8 cellular contexts compared by ENCODE assay signal in genomic region chr7:143416565-143417149, GRCh38. TPM values are rescaled to one million over a fixed set of nuclear protein-coding genes. Genes with fewer than 3 reads are reported as not detected.
DNase-seq lines count a peak whose midpoint lies in the region; ATAC-seq, FAIRE-seq and TF ChIP-seq lines count a peak whose summit lies in the region.
"Had no signal": no experiment of that assay in that cellular context is flagged by ENCODE, and none has a peak within 500 bp of the region (broad histone marks: within the 10 kb centered on the region; RNA-seq: fewer than 3 reads in every experiment).

No MANE protein-coding gene starts in this region.

- no peak overlapping the region for H3K4me3 Mint-ChIP-seq in astrocyte (ENCODE audit: unreplicated experiment)

- no peak overlapping the region for H3K27ac Mint-ChIP-seq in astrocyte (ENCODE audit: unreplicated experiment)

- no peak for FAIRE-seq in astrocyte (lab: Jason Lieb, UNC)

- H3K27me3 ChIP-seq in DND-41 (ENCODE audit: insufficient read depth, low read length, poor library complexity) (peaks cover 11% of the 10 kb centered on the region), astrocyte (ENCODE audit: insufficient read depth, low read length) (peaks cover 5% of the 10 kb centered on the region), upper lobe of left lung (no peaks in the 10 kb centered on the region)

- H3K9me3 ChIP-seq in DND-41 (ENCODE audit: insufficient read depth, low read length, severe bottlenecking) (no peaks in the 10 kb centered on the region), astrocyte (ENCODE audit: insufficient read depth, low read depth, low read length) (no peaks in the 10 kb centered on the region), upper lobe of left lung (no peaks in the 10 kb centered on the region)

- DNase-seq in DND-41: peak; percentile 20
- DNase-seq in NCI-H2107 (lab: John Stamatoyannopoulos, UW): peak; percentile 24
- no peak for DNase-seq in astrocyte (ENCODE audit: low read depth)
- peak; percentile 88 for DNase-seq in inferior parietal cortex (ENCODE audit: extremely low spot score)
- no peak for DNase-seq in upper lobe of left lung
- DNase-seq in nucleus accumbens (lab: John Stamatoyannopoulos, UW): no peak

- H3K36me3 ChIP-seq in DND-41 (ENCODE audit: insufficient read depth, low read length): no peaks in the 10 kb centered on the region
- H3K36me3 ChIP-seq in astrocyte (ENCODE audit: insufficient read depth, low read length): no peaks in the 10 kb centered on the region
- no peaks in the 10 kb centered on the region for H3K36me3 ChIP-seq in upper lobe of left lung

- ATAC-seq in DND-41 (ENCODE audit: insufficient read depth, low read depth) (peak; percentile 74), GM21528 (IDR thresholded peaks at IDR 0.05; ENCODE audit: low FRiP score, unreplicated experiment) (peak; percentile 55), upper lobe of left lung (ENCODE audit: low FRiP score in 2 of 2) (peak in 1 of 2 donors; percentile 81)

- peaks cover 9% of the 10 kb centered on the region for H3K4me1 Mint-ChIP-seq in astrocyte (ENCODE audit: low read depth, unreplicated experiment)

- TF ChIP-seq POLR2A in upper lobe of left lung (IDR thresholded peaks at IDR 0.05): no peak

- 2 to 11% methylated on average over 3 of the region's 3 CpGs for WGBS in upper lobe of left lung, 2 donors

- peak; percentile 83 for TF ChIP-seq CTCF in DND-41 (IDR thresholded peaks at IDR 0.05; ENCODE audit: borderline replicate concordance, extremely low read depth, low read length, poor library complexity, severe bottlenecking)
- peak; percentile 73 for TF ChIP-seq CTCF in astrocyte (IDR thresholded peaks at IDR 0.05; ENCODE audit: insufficient read depth, low read depth, low read length)
- TF ChIP-seq CTCF in upper lobe of left lung (IDR thresholded peaks at IDR 0.05): peak; percentile 66 to 82 (median 74)

- H4K20me1 ChIP-seq in DND-41 (ENCODE audit: insufficient read depth, low read length) (no peaks in the 10 kb centered on the region), astrocyte (ENCODE audit: insufficient read depth, low read length) (no peaks in the 10 kb centered on the region)

- H2AFZ ChIP-seq in DND-41 (ENCODE audit: low read depth, low read length) (no peak overlapping the region), astrocyte (ENCODE audit: low read depth, low read length) (no peak overlapping the region)

- no peaks in the 10 kb centered on the region for H3K79me2 ChIP-seq in DND-41 (ENCODE audit: insufficient read depth, low read length)
- H3K79me2 ChIP-seq in astrocyte (ENCODE audit: insufficient read depth, low read length): no peaks in the 10 kb centered on the region

- H3K4me3 ChIP-seq in DND-41 (ENCODE audit: low read depth in 1 of 2, low read length in 2 of 2) (no peak overlapping the region), astrocyte (ENCODE audit: insufficient read depth, low read depth, low read length) (no peak overlapping the region), upper lobe of left lung (no peak overlapping the region)

- H3K9me3 Mint-ChIP-seq in astrocyte (ENCODE audit: unreplicated experiment): no peaks in the 10 kb centered on the region

- no peaks in the 10 kb centered on the region for H3K27me3 Mint-ChIP-seq in astrocyte (ENCODE audit: low read depth, unreplicated experiment)

- H3K27ac ChIP-seq in DND-41 (ENCODE audit: low read length) (no peak overlapping the region), astrocyte (ENCODE audit: low read depth, low read length) (no peak overlapping the region), upper lobe of left lung (no peak overlapping the region)

- no peaks in the 10 kb centered on the region for H3K36me3 Mint-ChIP-seq in astrocyte (ENCODE audit: low read depth, unreplicated experiment)

- TF ChIP-seq EP300 in upper lobe of left lung (IDR thresholded peaks at IDR 0.05): no peak

- no peak overlapping the region for H3K4me2 ChIP-seq in DND-41 (ENCODE audit: insufficient read depth, low read length)
- H3K4me2 ChIP-seq in astrocyte (ENCODE audit: low read length): no peak overlapping the region

- H3K4me1 ChIP-seq in DND-41 (ENCODE audit: insufficient read depth, low read length): no peaks in the 10 kb centered on the region
- H3K4me1 ChIP-seq in astrocyte (ENCODE audit: insufficient read depth, low read length): peaks cover 4% of the 10 kb centered on the region
- H3K4me1 ChIP-seq in upper lobe of left lung: peaks cover 0 to 6% (median 2%) of the 10 kb centered on the region in 4 donors

- H3K9ac ChIP-seq in DND-41 (ENCODE audit: low read depth, low read length) (no peak overlapping the region), astrocyte (ENCODE audit: low read length) (no peak overlapping the region)

RNA-seq across cellular contexts. Expression of gene EPHA1, which starts 8.0 kb away (rescaled TPM):
- total RNA-seq in astrocyte: 0.96 and 2.6 TPM in 2 replicates
- 10 to 100 TPM in 4 of 6 donors, 1 to 10 TPM in 2; 5.3 to 18.9 (median 13.0) TPM for total RNA-seq in upper lobe of left lung

RNA-seq across cellular contexts. Expression of gene TAS2R60, which starts 26.6 kb away (rescaled TPM):
- total RNA-seq in astrocyte (not detected in 2 replicates), upper lobe of left lung (1 to 10 TPM in 2 of 6 donors, under 1 TPM in 1, not detected in 3; 0.83 to 3.1 (median 1.2) TPM)
- total RNA-seq: activated CD8-positive, alpha-beta memory T cell treated with anti-CD3 and anti-CD28 coated beads for 36 hours had no signal

RNA-seq across cellular contexts. Expression of gene ZYX, which starts 35.5 kb away (rescaled TPM):
- total RNA-seq in astrocyte (477 and 523 TPM in 2 replicates), upper lobe of left lung (100 to 1,000 TPM in 5 of 6 donors, 10 to 100 TPM in 1; 44.6 to 345 (median 222) TPM)

RNA-seq across cellular contexts. Expression of gene FAM131B, which starts 54.1 kb away (rescaled TPM):
- total RNA-seq in astrocyte: 7.6 and 8.0 TPM in 2 replicates
- total RNA-seq in upper lobe of left lung: 1 to 10 TPM in 1 of 6 donors, under 1 TPM in 4, not detected in 1; 0.59 to 5.7 (median 0.67) TPM

Comparison
In these comparisons a context has a peak if more than half of its experiments do, and no peak if none do; other contexts are left out.
1. DNase-seq: peak in DND-41 (single experiment), NCI-H2107 (single experiment) and inferior parietal cortex (single experiment); none in astrocyte (single experiment), upper lobe of left lung (0 of 2) and nucleus accumbens (0 of 56).
2. Peak in every context shown above with its lines, with median percentiles within 50 percentile points of each other: CTCF ChIP-seq.